Comparison of ENCODE assay signal across 14 cellular contexts in the genomic region with DNA sequence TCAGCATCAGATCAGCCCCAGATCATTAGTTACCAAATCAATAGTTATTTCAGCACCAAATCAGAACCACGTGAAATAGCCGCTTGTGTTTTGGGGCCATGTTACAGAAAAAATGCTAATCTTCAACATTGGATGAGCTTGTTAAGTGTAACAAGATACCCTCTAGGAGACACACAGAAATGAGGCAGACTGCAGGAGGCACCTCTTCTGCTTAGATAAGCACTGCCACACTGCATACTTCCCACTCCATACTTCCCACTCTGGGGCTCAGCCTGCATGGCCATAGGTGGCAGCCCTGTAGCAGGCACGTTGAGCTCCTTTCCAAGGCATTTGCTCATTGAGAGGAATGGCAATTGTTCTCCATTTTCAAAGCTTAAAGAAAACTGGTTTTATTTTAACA.
"Had no signal": no experiment of that assay in that cellular context is flagged by ENCODE, and none has a peak within 500 bp of the region (broad histone marks: within the 10 kb centered on the region; RNA-seq: fewer than 3 reads in every experiment).

No MANE protein-coding gene starts in this region.

- H3K27me3 ChIP-seq: cardiac muscle cell, colonic mucosa, heart right ventricle, tibial nerve, vagina had no signal

- H3K4me3 ChIP-seq: cardiac muscle cell, colonic mucosa, heart right ventricle, left ventricle myocardium inferior, tibial nerve, vagina had no signal

- DNase-seq: activated CD4-positive, alpha-beta T cell treated with anti-CD3 and anti-CD28 coated beads for 48 hours; activated naive CD4-positive, alpha-beta T cell treated with anti-CD3 and anti-CD28 coated beads for 36 hours; colonic mucosa; heart right ventricle; left ventricle myocardium inferior; nucleus accumbens; right cardiac atrium had no signal

- H3K4me1 ChIP-seq: colonic mucosa had no signal

- H3K27ac ChIP-seq: cardiac muscle cell, colonic mucosa, heart right ventricle, left ventricle myocardium inferior, tibial nerve, vagina had no signal

- H3K36me3 ChIP-seq: cardiac muscle cell, colonic mucosa, heart right ventricle, left ventricle myocardium inferior, tibial nerve, vagina had no signal

- ATAC-seq: activated T-helper 17 cell treated with anti-CD3 and anti-CD28 coated beads, Interleukin-2, amount 50 U/mL, for 72 hours; heart right ventricle; natural killer cell treated with Interleukin-12 subunit alpha and Interleukin-12 subunit beta and Interleukin-15 and Interleukin-18, amount 100 ng/mL, for 72 hours; right cardiac atrium; stimulated activated effector memory CD8-positive, alpha-beta T cell treated with anti-CD3 and anti-CD28 coated beads, Interleukin-12 subunit alpha, Interleukin-12 subunit beta, amount 100 ng/mL, for 72 hours; WTC11 had no signal
